ENCODE assay signal across 25 cellular contexts in genomic region chr1:80244366-80244765, GRCh38.
"Had no signal": no experiment of that assay in that cellular context is flagged by ENCODE, and none has a peak within 500 bp of the region (broad histone marks: within the 10 kb centered on the region; RNA-seq: fewer than 3 reads in every experiment).

No MANE protein-coding gene starts in this region.

- H3K27me3 ChIP-seq: Peyer's patch, SJSA1 had no signal

- H3K36me3 ChIP-seq: Peyer's patch, SJSA1 had no signal

- ATAC-seq: HepG2, K562, PC-3, Right ventricle myocardium inferior had no signal

- H3K9me3 ChIP-seq: Peyer's patch had no signal

- DNase-seq: Kasumi-1, NCI-H1092, NCI-H1105 treated with DMSO at 0.1 percent for 48 hours, NCI-H1417 treated with DMSO at 0.1 percent for 48 hours, NCI-H146, NCI-H1694 treated with DMSO at 0.1 percent for 48 hours, NCI-H1930, NCI-H2081, NCI-H2107, NCI-H2171, NCI-H226, NCI-H446, NCI-H510A, NCI-H524 treated with DMSO at 0.1 percent for 48 hours, NCI-H69, NCI-H774, PC-3, Peyer's patch, SHP77 treated with DMSO at 0.1 percent for 48 hours had no signal

- H3K27ac ChIP-seq: KMS-11, Peyer's patch, SJSA1, SK-N-MC had no signal

- H3K4me1 ChIP-seq: Peyer's patch, SJSA1 had no signal

- H3K4me3 ChIP-seq: K562, Peyer's patch, SJSA1, SK-N-MC had no signal
